Comparison of ENCODE assay signal across 23 cellular contexts in genomic region chr4:91092398-91092955, GRCh38.
DNase-seq lines count a peak whose midpoint lies in the region; ATAC-seq and TF ChIP-seq lines count a peak whose summit lies in the region.
"Had no signal": no experiment of that assay in that cellular context is flagged by ENCODE, and none has a peak within 500 bp of the region (broad histone marks: within the 10 kb centered on the region; RNA-seq: fewer than 3 reads in every experiment).

No MANE protein-coding gene starts in this region.

- CTCF ChIA-PET in Calu3 (lab: Charles Lee): interaction anchor here (0.6 to 1.8 kb wide), 4 partner anchors 146 to 674 kb away, joined by 3 to 21 read pairs (median 6); no protein-coding TSS in a partner anchor

- BruUV-seq in Calu3 (replicated peaks; lab: Mats Ljungman, UMichigan): no TSS peak

- TF ChIP-seq CTCF in Calu3 (IDR thresholded peaks at IDR 0.05; ENCODE audit: unreplicated experiment) (no peak), VCaP (conservative IDR thresholded peaks at IDR 0.05) (peak; percentile 38), left lung (IDR thresholded peaks at IDR 0.05) (no peak)

- no peaks in the 10 kb centered on the region for H3K4me1 Mint-ChIP-seq in Calu3 (ENCODE audit: low read depth, unreplicated experiment)
- H3K4me1 Mint-ChIP-seq: T-helper 17 cell had no signal

- no peaks in the 10 kb centered on the region for H3K27me3 Mint-ChIP-seq in Calu3 (ENCODE audit: unreplicated experiment)
- H3K27me3 Mint-ChIP-seq: activated CD8-positive, alpha-beta T cell treated with anti-CD3 and anti-CD28 coated beads for 36 hours; naive B cell; stimulated activated naive B cell treated with anti-CD40 and anti-IgM and Interleukin-4, amounts not matched to agents 10 μg/mL and 1 μg/mL and 100 μg/mL, for 72 hours; T-helper 17 cell had no signal

- H3K4me3 Mint-ChIP-seq in Calu3 (ENCODE audit: low read depth, unreplicated experiment): no peak overlapping the region
- H3K4me3 Mint-ChIP-seq: activated CD8-positive, alpha-beta T cell treated with anti-CD3 and anti-CD28 coated beads for 36 hours; activated T-cell treated with anti-CD3 and anti-CD28 coated beads, Interleukin-2, amount 50 U/mL, for 4 hours; GM23338; stimulated activated naive B cell treated with anti-CD40 and anti-IgM and Interleukin-4, amounts not matched to agents 10 μg/mL and 1 μg/mL and 100 μg/mL, for 72 hours; T-helper 17 cell; WTC11 had no signal

- no peaks in the 10 kb centered on the region for H3K36me3 Mint-ChIP-seq in Calu3 (ENCODE audit: insufficient read depth, unreplicated experiment)
- H3K36me3 Mint-ChIP-seq: stimulated activated naive B cell treated with anti-CD40 and anti-IgM and Interleukin-4, amounts not matched to agents 10 μg/mL and 1 μg/mL and 100 μg/mL, for 72 hours had no signal

- no peaks in the 10 kb centered on the region for H3K9me3 Mint-ChIP-seq in Calu3 (ENCODE audit: low read depth, unreplicated experiment)

- H3K4me3 ChIP-seq in left lung: no peak overlapping the region
- H3K4me3 ChIP-seq in HAP-1: no peak overlapping the region
- H3K4me3 ChIP-seq: ascending aorta, GM12878, GM23338, heart left ventricle, pancreas, tibial artery had no signal

- H3K9me3 ChIP-seq in left lung: no peaks in the 10 kb centered on the region
- peaks cover 3% of the 10 kb centered on the region; the same call in 1 of the 2 replicates for H3K9me3 ChIP-seq in HAP-1
- H3K9me3 ChIP-seq: ascending aorta, heart left ventricle, pancreas, tibial artery had no signal

- in situ Hi-C loops in HAP-1 (cut with MboI; ENCODE audit: low sequenced_read_pairs): no loop called here

- H3K4me1 ChIP-seq in left lung: no peaks in the 10 kb centered on the region
- H3K4me1 ChIP-seq in HAP-1: peaks cover 4% of the 10 kb centered on the region; the same call in 1 of the 2 replicates
- H3K4me1 ChIP-seq: ascending aorta, heart left ventricle, pancreas, tibial artery had no signal

- no peaks in the 10 kb centered on the region for H3K27me3 ChIP-seq in left lung
- no peaks in the 10 kb centered on the region for H3K27me3 ChIP-seq in HAP-1 (ENCODE audit: low read depth)
- H3K27me3 ChIP-seq: ascending aorta, heart left ventricle, pancreas, tibial artery had no signal

- intact Hi-C loops in Calu3 (cut with micrococcal nuclease; ENCODE audit: unreplicated experiment) (loop anchor here (1.0 to 10.0 kb wide), 2 partner anchors 288 to 673 kb away; no protein-coding TSS in a partner anchor), left lung (cut with DNase I) (no loop called here)

- H3K27ac ChIP-seq in VCaP: peak overlapping the region; percentile 46
- no peak overlapping the region for H3K27ac ChIP-seq in left lung
- H3K27ac ChIP-seq: ascending aorta, heart left ventricle, pancreas, tibial artery had no signal

- H3K27ac Mint-ChIP-seq in Calu3 (ENCODE audit: unreplicated experiment): no peak overlapping the region
- H3K27ac Mint-ChIP-seq: activated CD8-positive, alpha-beta T cell treated with anti-CD3 and anti-CD28 coated beads for 36 hours; GM23338; naive B cell; stimulated activated naive B cell treated with anti-CD40 and anti-IgM and Interleukin-4, amounts not matched to agents 10 μg/mL and 1 μg/mL and 100 μg/mL, for 72 hours; T-helper 17 cell; WTC11 had no signal

- H3K36me3 ChIP-seq in left lung: no peaks in the 10 kb centered on the region
- H3K36me3 ChIP-seq in HAP-1 (replicated peaks): no peaks in the 10 kb centered on the region
- H3K36me3 ChIP-seq: ascending aorta, heart left ventricle, pancreas, tibial artery had no signal

- peak; percentile 23 for ATAC-seq in left lung
- ATAC-seq: activated CD8-positive, alpha-beta T cell treated with anti-CD3 and anti-CD28 coated beads for 36 hours; activated T-cell treated with anti-CD3 and anti-CD28 coated beads, Interleukin-2, amount 50 U/mL, for 4 hours; GM12878; GM23338; heart left ventricle; pancreas; sciatic nerve; stimulated activated naive B cell treated with anti-CD40 and anti-IgM and Interleukin-4, amounts not matched to agents 10 μg/mL and 1 μg/mL and 100 μg/mL, for 72 hours; T-helper 17 cell; WTC11 had no signal

- DNase-seq in Calu3 (peak; percentile 23), HPDE6-E6E7 (ENCODE audit: extremely low spot score) (peak; percentile 4), left lung (no peak), NCI-H2029 (lab: John Stamatoyannopoulos, UW) (no peak), HAP-1 (ENCODE audit: low spot score in 2 of 2) (no peak)
- no peak for DNase-seq in activated CD4-positive, alpha-beta T cell treated with anti-CD3 and anti-CD28 coated beads, Interleukin-2, amount 50 U/mL, for 4 hours
- DNase-seq: activated CD8-positive, alpha-beta T cell treated with anti-CD3 and anti-CD28 coated beads for 36 hours; activated naive CD4-positive, alpha-beta T cell treated with anti-CD3 and anti-CD28 coated beads, Interleukin-2, amount 50 U/mL, for 16 hours; activated T-cell treated with anti-CD3 and anti-CD28 coated beads, Interleukin-2, amount 50 U/mL, for 4 hours; heart left ventricle; naive B cell; NCI-H1694 treated with DMSO at 0.1 percent for 48 hours; pancreas; SHP77 treated with DMSO at 0.1 percent for 48 hours; stimulated activated naive B cell treated with anti-CD40 and anti-IgM and Interleukin-4, amounts not matched to agents 10 μg/mL and 1 μg/mL and 100 μg/mL, for 72 hours; T-helper 17 cell; tibial artery had no signal

Comparison
In these comparisons a context has a peak if more than half of its experiments do, and no peak if none do; other contexts are left out.
1. DNase-seq: peak in Calu3 (single experiment) and HPDE6-E6E7 (single experiment); none in left lung (0 of 2), NCI-H2029 (single experiment), HAP-1 (0 of 2) and activated CD4-positive, alpha-beta T cell treated with anti-CD3 and anti-CD28 coated beads, Interleukin-2, amount 50 U/mL, for 4 hours (0 of 2).